9 cellular contexts compared by ENCODE assay signal in the genomic region with DNA sequence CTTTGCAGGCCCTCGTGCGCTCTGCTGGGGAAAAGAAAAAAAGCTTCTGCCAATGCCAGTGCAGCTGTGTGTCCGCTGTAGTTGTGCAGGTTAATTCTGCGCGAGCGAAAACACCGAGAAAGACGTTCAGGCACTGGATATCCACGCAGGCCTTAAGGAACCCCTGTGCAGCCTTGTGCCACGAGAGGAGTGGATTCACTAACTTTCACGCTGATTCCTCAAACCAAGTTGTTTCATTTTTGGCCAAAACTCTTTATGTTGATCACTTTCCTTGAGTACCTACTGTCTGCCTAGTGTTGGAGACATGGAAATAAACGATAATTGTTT. TPM values are rescaled to one million over a fixed set of nuclear protein-coding genes. Genes with fewer than 3 reads are reported as not detected.
DNase-seq lines count a peak whose midpoint lies in the region; ATAC-seq and TF ChIP-seq lines count a peak whose summit lies in the region.
"Had no signal": no experiment of that assay in that cellular context is flagged by ENCODE, and none has a peak within 500 bp of the region (broad histone marks: within the 10 kb centered on the region; RNA-seq: fewer than 3 reads in every experiment).

No MANE protein-coding gene starts in this region.

- H3K4me3 ChIP-seq in CD4-positive, CD25-positive, alpha-beta regulatory T cell (ENCODE audit: low read depth, low read length), result peak overlapping the region; percentile 94
- peak overlapping the region; percentile 86 for H3K4me3 ChIP-seq in Loucy (ENCODE audit: low read length, poor library complexity, severe bottlenecking)
- H3K4me3 ChIP-seq in epithelial cell of proximal tubule (ENCODE audit: low read depth, low read length), result peak overlapping the region; percentile 60

- H3K4me1 ChIP-seq in CD4-positive, CD25-positive, alpha-beta regulatory T cell (ENCODE audit: control insufficient read depth, insufficient read depth, low read length, poor library complexity, severe bottlenecking), result peaks cover 47% of the 10 kb centered on the region
- H3K4me1 ChIP-seq in Loucy (ENCODE audit: insufficient read depth, low read length, poor library complexity, severe bottlenecking), result peaks cover 45% of the 10 kb centered on the region

- H3K9me3 Mint-ChIP-seq in CD4-positive, CD25-positive, alpha-beta regulatory T cell, result peaks cover 0 to 2% (median 0%) of the 10 kb centered on the region in 7 donors
- H3K9me3 Mint-ChIP-seq: naive thymus-derived CD8-positive, alpha-beta T cell had no signal

- H3K9me2 ChIP-seq in Loucy (replicated peaks; ENCODE audit: low read depth, low read length), result no peaks in the 10 kb centered on the region

- H3K4me3 Mint-ChIP-seq in CD4-positive, CD25-positive, alpha-beta regulatory T cell, result no peak overlapping the region

- no peaks in the 10 kb centered on the region for H3K36me3 ChIP-seq in CD4-positive, CD25-positive, alpha-beta regulatory T cell (ENCODE audit: control insufficient read depth, insufficient read depth, low read length)
- no peaks in the 10 kb centered on the region for H3K36me3 ChIP-seq in Loucy (ENCODE audit: insufficient read depth, low read length)

- H3K27ac Mint-ChIP-seq in CD4-positive, CD25-positive, alpha-beta regulatory T cell, result no peak overlapping the region

- H3K9me3 ChIP-seq in CD4-positive, CD25-positive, alpha-beta regulatory T cell (ENCODE audit: control insufficient read depth in 2 of 2, low read length in 2 of 2), result no peaks in the 10 kb centered on the region
- H3K9me3 ChIP-seq in Loucy (ENCODE audit: insufficient read depth, low read depth, low read length), result no peaks in the 10 kb centered on the region

- H3K4me1 Mint-ChIP-seq in CD4-positive, CD25-positive, alpha-beta regulatory T cell, result peaks cover 0 to 15% (median 9%) of the 10 kb centered on the region in 4 donors

- TF ChIP-seq CTCF in Loucy (conservative IDR thresholded peaks at IDR 0.05; ENCODE audit: low read length), result no peak
- TF ChIP-seq CTCF in epithelial cell of proximal tubule (conservative IDR thresholded peaks at IDR 0.05; ENCODE audit: low read depth, low read length), result no peak

- H3K36me3 Mint-ChIP-seq in CD4-positive, CD25-positive, alpha-beta regulatory T cell, result no peaks in the 10 kb centered on the region
- H3K36me3 Mint-ChIP-seq: naive thymus-derived CD8-positive, alpha-beta T cell had no signal

- no peaks in the 10 kb centered on the region for H3K27me3 Mint-ChIP-seq in CD4-positive, CD25-positive, alpha-beta regulatory T cell
- H3K27me3 Mint-ChIP-seq: naive thymus-derived CD8-positive, alpha-beta T cell had no signal

- peak overlapping the region; percentile 88 for H3K27ac ChIP-seq in CD4-positive, CD25-positive, alpha-beta regulatory T cell (ENCODE audit: insufficient read depth, low read length, poor library complexity, severe bottlenecking)

- ATAC-seq in CD4-positive, CD25-positive, alpha-beta regulatory T cell (ENCODE audit: low read depth in 2 of 2), result no peak
- no peak for ATAC-seq in GM21367 (IDR thresholded peaks at IDR 0.05; ENCODE audit: unreplicated experiment)
- ATAC-seq in GM19463 (IDR thresholded peaks at IDR 0.05; ENCODE audit: unreplicated experiment), result no peak
- no peak for ATAC-seq in esophagus mucosa

- DNase-seq in CD4-positive, CD25-positive, alpha-beta regulatory T cell, result no peak
- DNase-seq in epithelial cell of proximal tubule (ENCODE audit: low read depth) (no peak), occipital lobe (lab: John Stamatoyannopoulos, UW) (peak; percentile 66)
- no peak for DNase-seq in activated CD4-positive, alpha-beta T cell treated with anti-CD3 and anti-CD28 coated beads, Interleukin-2, amount 50 U/mL, for 4 hours

- H3K27me3 ChIP-seq in CD4-positive, CD25-positive, alpha-beta regulatory T cell (ENCODE audit: control insufficient read depth, insufficient read depth, low read length), result no peaks in the 10 kb centered on the region
- H3K27me3 ChIP-seq in Loucy (ENCODE audit: insufficient read depth, low read length, poor library complexity, severe bottlenecking), result no peaks in the 10 kb centered on the region

- no peaks in the 10 kb centered on the region for H3F3A ChIP-seq in Loucy (ENCODE audit: low read depth)

- peak overlapping the region; percentile 68 for H2AFZ ChIP-seq in Loucy (ENCODE audit: low read length)

- peaks cover 40% of the 10 kb centered on the region for H4K20me1 ChIP-seq in Loucy (ENCODE audit: insufficient read depth, low read length, poor library complexity, severe bottlenecking)

- peaks cover 61% of the 10 kb centered on the region for H3K79me2 ChIP-seq in Loucy (ENCODE audit: insufficient read depth, low read length)

- H3K9ac ChIP-seq in Loucy (ENCODE audit: low read depth, low read length, poor library complexity, severe bottlenecking), result peak overlapping the region; percentile 94

- H3K4me2 ChIP-seq in Loucy (ENCODE audit: low read depth, low read length, poor library complexity, severe bottlenecking), result peak overlapping the region; percentile 98

RNA-seq across cellular contexts. Expression of gene SCAF4, which starts 0.6 kb away (rescaled TPM):
- 70.9 TPM for total RNA-seq in CD4-positive, CD25-positive, alpha-beta regulatory T cell
- 10 to 100 TPM; 15.8 to 20.6 (median 18.6) TPM for polyA plus RNA-seq in CD4-positive, CD25-positive, alpha-beta regulatory T cell
- total RNA-seq in epithelial cell of proximal tubule (6.5 and 7.6 TPM in 2 replicates), occipital lobe (5.5 TPM), esophagus mucosa (19.8 TPM)
